Comparison of ENCODE assay signal across 17 cellular contexts in the genomic region with DNA sequence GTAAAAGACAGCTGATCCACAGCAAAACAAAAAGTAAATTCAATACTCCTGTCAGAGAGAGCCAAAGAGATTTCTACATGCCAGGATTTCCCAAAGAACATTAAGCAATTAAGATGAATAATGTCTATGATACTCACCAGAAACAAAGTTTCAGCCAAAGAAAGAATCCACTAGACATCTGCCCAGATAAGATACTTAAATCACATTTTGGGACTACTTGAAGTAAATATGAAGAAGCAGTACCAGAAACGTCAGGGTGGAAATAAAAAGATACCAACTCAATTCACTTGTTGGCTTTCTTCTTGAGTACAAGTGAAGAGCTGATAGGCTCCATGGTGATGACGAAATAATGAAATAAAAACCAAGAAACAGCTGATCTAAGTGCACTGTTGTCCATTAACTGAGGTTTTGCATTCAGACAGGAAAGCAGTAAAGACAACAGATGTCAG. TPM values are rescaled to one million over a fixed set of nuclear protein-coding genes. Genes with fewer than 3 reads are reported as not detected.
DNase-seq lines count a peak whose midpoint lies in the region; ATAC-seq, FAIRE-seq and TF ChIP-seq lines count a peak whose summit lies in the region.
"Had no signal": no experiment of that assay in that cellular context is flagged by ENCODE, and none has a peak within 500 bp of the region (broad histone marks: within the 10 kb centered on the region; RNA-seq: fewer than 3 reads in every experiment).

No MANE protein-coding gene starts in this region.

- H3K4me1 ChIP-seq in suprapubic skin (peaks cover 15% of the 10 kb centered on the region), mucosa of descending colon (ENCODE audit: low read depth) (no peaks in the 10 kb centered on the region)

- TF ChIP-seq POLR2A in suprapubic skin (IDR thresholded peaks at IDR 0.05) = no peak

- no peak for DNase-seq in Right ventricle myocardium inferior (ENCODE audit: missing footprints)
- DNase-seq in cardiac septum (ENCODE audit: low spot score) = no peak
- DNase-seq in iris pigment epithelial cell (ENCODE audit: low read depth) = peak; percentile 85
- DNase-seq in suprapubic skin (ENCODE audit: low spot score in 2 of 2) = no peak
- DNase-seq in cerebellar cortex (ENCODE audit: low spot score) = no peak
- DNase-seq in mucosa of descending colon = no peak
- DNase-seq: activated naive CD4-positive, alpha-beta T cell treated with Interleukin-2 at 50 U/mL for 16 hours; midbrain; occipital lobe; stimulated activated naive CD4-positive, alpha-beta T cell; T-helper 1 cell had no signal

- H3K9me3 ChIP-seq in suprapubic skin (peaks cover 8% of the 10 kb centered on the region), mucosa of descending colon (peaks cover 20% of the 10 kb centered on the region)

- H3K36me3 ChIP-seq in suprapubic skin (no peaks in the 10 kb centered on the region), mucosa of descending colon (ENCODE audit: low read depth) (no peaks in the 10 kb centered on the region)

- FAIRE-seq in endometrium (lab: Jason Lieb, UNC) = peak; percentile 91
- FAIRE-seq: A204.1, frontal cortex, GM12892, RCC 7860 had no signal

- TF ChIP-seq EP300 in suprapubic skin (IDR thresholded peaks at IDR 0.05) = no peak

- intact Hi-C loops in Right ventricle myocardium inferior (cut with DNase I) = loop anchor here (10.0 kb wide), 1 partner anchor 111 kb away; no protein-coding TSS in a partner anchor
- intact Hi-C loops in cardiac septum (cut with DNase I) = no loop called here
- intact Hi-C loops in mucosa of descending colon (cut with DNase I, micrococcal nuclease) = no loop called here

- 54% methylated on average over 2 of the region's 2 CpGs for WGBS in suprapubic skin

- peak overlapping the region; percentile 22 for H3K27ac ChIP-seq in suprapubic skin

- H3K4me3 ChIP-seq in suprapubic skin = no peak overlapping the region
- H3K4me3 ChIP-seq in mucosa of descending colon = no peak overlapping the region

- no peak for TF ChIP-seq CTCF in suprapubic skin (IDR thresholded peaks at IDR 0.05)
- TF ChIP-seq CTCF in mucosa of descending colon (IDR thresholded peaks at IDR 0.05) = no peak

- ATAC-seq in Right ventricle myocardium inferior (peak; percentile 81), mucosa of descending colon (no peak), HG03108 (IDR thresholded peaks at IDR 0.05; ENCODE audit: unreplicated experiment) (no peak)

- H3K27me3 ChIP-seq in suprapubic skin = no peaks in the 10 kb centered on the region

RNA-seq across cellular contexts. Expression of a gene that starts 31.6 kb away (rescaled TPM):
- 6.4 TPM for total RNA-seq in Right ventricle myocardium inferior
- total RNA-seq in cardiac septum = 4.1 TPM
- 10 to 100 TPM; 49.5 to 93.4 (median 62.1) TPM for total RNA-seq in suprapubic skin
- 10 to 100 TPM; 44.2 to 95.5 (median 62.0) TPM for total RNA-seq in mucosa of descending colon
